Comparison of ENCODE assay signal across 8 cellular contexts in the genomic region with DNA sequence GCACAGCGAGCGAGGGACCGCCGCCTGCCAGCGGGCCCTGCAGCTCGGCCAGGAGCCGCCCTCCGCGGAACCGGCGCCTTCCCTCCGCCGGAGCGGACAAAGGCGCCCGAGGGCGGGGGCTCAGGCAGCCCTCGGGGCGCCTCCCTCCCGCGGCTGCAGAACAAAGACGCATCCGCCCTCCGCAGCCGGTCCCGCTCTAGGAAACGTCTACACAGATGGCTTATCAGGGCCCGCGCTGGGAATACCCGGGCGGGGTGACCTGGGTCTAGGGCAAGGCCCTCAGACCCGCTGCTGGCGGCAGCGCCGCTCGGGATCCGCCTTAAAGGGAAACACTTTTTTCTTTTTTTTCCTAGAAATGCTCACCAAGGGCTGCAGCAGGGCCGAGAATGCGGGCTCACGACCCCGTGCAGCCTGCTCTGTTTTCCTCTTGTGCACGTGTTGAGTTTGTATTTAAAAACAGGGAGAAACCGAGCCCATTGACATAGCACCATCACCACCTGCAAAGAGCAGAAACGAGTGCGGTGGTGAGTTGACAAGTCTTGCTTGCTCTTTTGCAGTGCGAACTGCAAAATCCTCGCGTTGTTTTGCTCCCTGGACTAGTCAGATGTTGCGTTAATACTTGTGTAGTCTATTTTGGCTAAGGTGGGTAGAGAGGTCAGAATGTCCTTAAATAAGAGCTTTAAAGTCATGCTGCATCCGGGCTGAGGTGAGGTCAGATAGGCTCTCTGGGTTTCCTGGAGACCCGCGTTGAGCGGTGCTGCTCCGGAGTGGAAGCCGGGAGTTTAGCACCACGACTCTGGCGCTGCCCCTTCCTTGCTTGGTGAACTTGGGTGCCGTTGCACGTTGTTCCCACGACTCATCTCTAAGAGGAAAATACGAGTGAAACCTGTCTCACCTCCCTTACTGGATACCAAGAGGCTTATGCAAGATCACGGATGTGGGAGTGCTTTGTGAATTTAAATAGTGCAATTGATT. TPM values are rescaled to one million over a fixed set of nuclear protein-coding genes. Genes with fewer than 3 reads are reported as not detected.
DNase-seq lines count a peak whose midpoint lies in the region; ATAC-seq and TF ChIP-seq lines count a peak whose summit lies in the region.

No MANE protein-coding gene starts in this region.

- intact Hi-C loops in aorta (cut with DNase I) = loop anchor here in 1 of 2 donors (2.0 to 10.0 kb wide), 5 partner anchors 64 to 367 kb away; partner anchors contain the start of genes CEP43 and MPC1

- H3K9me3 ChIP-seq in SJCRH30 (replicated peaks) (no peaks in the 10 kb centered on the region), cardiac muscle cell (ENCODE audit: low read depth) (no peaks in the 10 kb centered on the region), aorta (ENCODE audit: control insufficient read depth, low read length) (no peaks in the 10 kb centered on the region)

- H3K27me3 ChIP-seq in SJCRH30 (no peaks in the 10 kb centered on the region; the same call in 1 of the 2 replicates), cardiac muscle cell (peaks cover 41% of the 10 kb centered on the region), aorta (ENCODE audit: control insufficient read depth in 1 of 2, insufficient read depth in 2 of 2, low read length in 1 of 2) (no peaks in the 10 kb centered on the region)

- H3K9me3 Mint-ChIP-seq in IgD-negative memory B cell = no peaks in the 10 kb centered on the region
- no peaks in the 10 kb centered on the region for H3K9me3 Mint-ChIP-seq in activated naive CD4-positive, alpha-beta T cell treated with anti-CD3 and anti-CD28 coated beads, Interleukin-2, amount 50 U/mL, for 24 hours

- peak overlapping the region; percentile 60 to 95 (median 87) for H3K27ac Mint-ChIP-seq in IgD-negative memory B cell
- peak overlapping the region; percentile 1 for H3K27ac Mint-ChIP-seq in activated naive CD4-positive, alpha-beta T cell treated with anti-CD3 and anti-CD28 coated beads, Interleukin-2, amount 50 U/mL, for 24 hours

- H3K4me1 ChIP-seq in SJCRH30 (peaks cover 6% of the 10 kb centered on the region; the same call in 1 of the 2 replicates), cardiac muscle cell (ENCODE audit: low read depth) (no peaks in the 10 kb centered on the region), aorta (ENCODE audit: control insufficient read depth in 1 of 2, insufficient read depth in 2 of 2, low read length in 2 of 2) (no peaks in the 10 kb centered on the region)

- DNase-seq in DMS53 treated with DMSO at 0.1 percent for 48 hours (lab: John Stamatoyannopoulos, UW; ENCODE audit: unreplicated experiment) = peak; percentile 57
- peak; percentile 71 to 72 for DNase-seq in SJCRH30
- DNase-seq in cardiac muscle cell (ENCODE audit: low read depth in 1 of 2, low spot score in 1 of 2) = peak; percentile 61 to 74
- peak; percentile 64 for DNase-seq in pons (ENCODE audit: low spot score)
- DNase-seq in aorta = peak; percentile 82 to 87

- H3K27ac ChIP-seq in SJCRH30 (peak overlapping the region; percentile 81), cardiac muscle cell (peak overlapping the region; percentile 81), aorta (ENCODE audit: low read depth in 1 of 2, low read length in 2 of 2) (peak overlapping the region in 1 of 2 donors; percentile 76)

- no peaks in the 10 kb centered on the region for H3K36me3 ChIP-seq in SJCRH30
- H3K36me3 ChIP-seq in cardiac muscle cell = no peaks in the 10 kb centered on the region
- H3K36me3 ChIP-seq in aorta (ENCODE audit: control insufficient read depth in 1 of 2, insufficient read depth in 2 of 2, low read length in 1 of 2) = no peaks in the 10 kb centered on the region

- H3K27me3 Mint-ChIP-seq in IgD-negative memory B cell = peaks cover 41% of the 10 kb centered on the region
- H3K27me3 Mint-ChIP-seq in activated naive CD4-positive, alpha-beta T cell treated with anti-CD3 and anti-CD28 coated beads, Interleukin-2, amount 50 U/mL, for 24 hours = no peaks in the 10 kb centered on the region

- TF ChIP-seq CTCF in cardiac muscle cell (IDR thresholded peaks at IDR 0.05; ENCODE audit: low read depth, low read length) = no peak

- WGBS in aorta, 2 donors = 1% methylated on average over 62 of the region's 62 CpGs

- peak overlapping the region; percentile 95 to 99 (median 98) for H3K4me3 Mint-ChIP-seq in IgD-negative memory B cell
- peak overlapping the region; percentile 91 for H3K4me3 Mint-ChIP-seq in activated naive CD4-positive, alpha-beta T cell treated with anti-CD3 and anti-CD28 coated beads, Interleukin-2, amount 50 U/mL, for 24 hours

- H3K4me1 Mint-ChIP-seq in IgD-negative memory B cell = peaks cover 0 to 17% (median 11%) of the 10 kb centered on the region in 3 donors
- peaks cover 16% of the 10 kb centered on the region for H3K4me1 Mint-ChIP-seq in activated naive CD4-positive, alpha-beta T cell treated with anti-CD3 and anti-CD28 coated beads, Interleukin-2, amount 50 U/mL, for 24 hours

- H3K4me3 ChIP-seq in SJCRH30 = peak overlapping the region; percentile 66
- H3K4me3 ChIP-seq in cardiac muscle cell = peak overlapping the region; percentile 62
- peak overlapping the region; percentile 70 to 76 for H3K4me3 ChIP-seq in aorta (ENCODE audit: low read length in 2 of 2)

- H3K36me3 Mint-ChIP-seq in IgD-negative memory B cell = no peaks in the 10 kb centered on the region
- H3K36me3 Mint-ChIP-seq in activated naive CD4-positive, alpha-beta T cell treated with anti-CD3 and anti-CD28 coated beads, Interleukin-2, amount 50 U/mL, for 24 hours = no peaks in the 10 kb centered on the region

- ATAC-seq in GM21619 (IDR thresholded peaks at IDR 0.05; ENCODE audit: unreplicated experiment) (peak; percentile 25), aorta (ENCODE audit: low FRiP score) (peak; percentile 79)

RNA-seq across cellular contexts. Expression of gene RPS6KA2, which starts 1.1 kb away (rescaled TPM):
- polyA plus RNA-seq in IgD-negative memory B cell (4.9 TPM), cardiac muscle cell (19.2 and 19.3 TPM in 2 replicates), aorta (10 to 100 TPM; 24.5 to 31.3 TPM)
- 4.2 and 6.3 TPM in 2 replicates for total RNA-seq in SJCRH30 (2014; rRNA removed; shearing (Covaris generic))
- total RNA-seq in cardiac muscle cell (24.0 and 26.4 TPM in 2 replicates), aorta (10 to 100 TPM; 43.2 to 52.7 TPM)

RNA-seq across cellular contexts. Expression of gene RAMACL, which starts 41.7 kb away (rescaled TPM):
- polyA plus RNA-seq in IgD-negative memory B cell = 0.15 TPM
- 0.12 and 0.15 TPM in 2 replicates for total RNA-seq in SJCRH30 (2014; rRNA removed; shearing (Covaris generic))
- total RNA-seq in cardiac muscle cell = 0.14 and 0.45 TPM in 2 replicates
- polyA plus RNA-seq in cardiac muscle cell = 0.10 and 0.44 TPM in 2 replicates
- total RNA-seq in aorta = 1 to 10 TPM; 2.4 to 6.4 TPM
- under 1 TPM in 1 of 2 donors, not detected in 1; 0.41 TPM for polyA plus RNA-seq in aorta
